In genomic region chr2:102064679-102065674, GRCh38 we compare ENCODE assay signal across 1 cellular context.
TF ChIP-seq lines count a peak whose summit lies in the region.

No MANE protein-coding gene starts in this region.

TF ChIP-seq in HCT116, 20 proteins besides CTCF, POLR2A, EP300 and RAD21 (continued from another document):
- no peak for TF ChIP-seq REST (IDR thresholded peaks at IDR 0.05; ENCODE audit: low read depth)
- no peak for TF ChIP-seq ZBTB33 (IDR thresholded peaks at IDR 0.05; ENCODE audit: extremely low read depth, insufficient replicate concordance, low read length)
- no peak for TF ChIP-seq TCF7L2 (IDR thresholded peaks at IDR 0.05; ENCODE audit: borderline replicate concordance, extremely low read depth, insufficient read depth, insufficient read length)
- TF ChIP-seq ZFX (IDR thresholded peaks at IDR 0.05), result no peak
- TF ChIP-seq FOSL1 (IDR thresholded peaks at IDR 0.05; ENCODE audit: low read depth), result no peak
- no peak for TF ChIP-seq SIN3A (IDR thresholded peaks at IDR 0.05; ENCODE audit: low read depth)
- no peak for TF ChIP-seq SP1 (IDR thresholded peaks at IDR 0.05; ENCODE audit: low read depth)
- no peak for TF ChIP-seq ATF3 (IDR thresholded peaks at IDR 0.05)
- TF ChIP-seq JUND (IDR thresholded peaks at IDR 0.05), result no peak
- TF ChIP-seq YY1 (IDR thresholded peaks at IDR 0.05; ENCODE audit: extremely low read depth, insufficient replicate concordance, low read depth, low read length), result no peak
